18 cellular contexts compared by ENCODE assay signal in the genomic region with DNA sequence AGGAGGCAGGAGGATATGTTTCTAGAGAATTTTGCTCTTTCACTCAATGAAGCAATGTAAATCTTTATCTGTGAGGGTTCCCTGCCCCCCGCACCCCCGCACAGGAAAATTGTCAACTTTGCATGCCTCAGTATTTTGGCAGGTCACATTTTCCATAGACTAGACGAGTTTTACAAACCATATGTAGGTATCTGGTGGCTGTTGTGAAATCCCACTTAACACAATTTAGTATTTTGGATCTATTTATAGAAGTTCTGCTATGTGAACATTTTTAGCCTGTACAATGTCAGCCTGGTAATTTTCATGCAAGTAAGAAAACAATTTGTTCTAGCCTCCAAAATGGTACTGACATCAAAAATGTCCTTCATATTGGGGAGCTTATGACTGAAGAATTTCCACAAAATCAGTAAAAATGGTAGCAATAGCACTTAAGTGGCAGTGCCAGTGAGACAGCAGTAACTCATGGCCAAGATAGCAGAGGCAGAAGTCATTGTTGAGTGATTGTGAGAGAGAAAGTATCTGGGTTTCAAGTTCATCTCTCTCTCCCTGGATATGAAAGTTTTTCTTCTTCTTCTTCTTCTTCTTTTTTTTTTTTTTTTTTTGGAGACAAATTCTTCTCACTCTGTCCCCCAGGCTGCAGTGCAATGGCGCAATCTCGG. TPM values are rescaled to one million over a fixed set of nuclear protein-coding genes. Genes with fewer than 3 reads are reported as not detected.
DNase-seq lines count a peak whose midpoint lies in the region; ATAC-seq lines count a peak whose summit lies in the region.
"Had no signal": no experiment of that assay in that cellular context is flagged by ENCODE, and none has a peak within 500 bp of the region (broad histone marks: within the 10 kb centered on the region; RNA-seq: fewer than 3 reads in every experiment).

No MANE protein-coding gene starts in this region.

- H2BK12ac ChIP-seq in mesenchymal stem cell (ENCODE audit: low read length in 2 of 2): no peak overlapping the region

- no peaks in the 10 kb centered on the region for H3K36me3 ChIP-seq in mesenchymal stem cell (ENCODE audit: control insufficient read depth in 1 of 2, insufficient read depth in 2 of 2, low read depth in 1 of 2, low read length in 2 of 2)
- H3K36me3 ChIP-seq: prostate gland, tibial nerve had no signal

- no peaks in the 10 kb centered on the region for H3K9me3 Mint-ChIP-seq in activated T-cell treated with anti-CD3 and anti-CD28 coated beads, Interleukin-2, amount 50 U/mL, for 4 hours
- H3K9me3 Mint-ChIP-seq: brain; T-helper 2 cell treated with Interferon-gamma antibody and Interleukin-4, amounts not matched to agents 5 μg/mL and 100 μg/mL, for 36 hours had no signal

- H3K4me1 ChIP-seq in mesenchymal stem cell (ENCODE audit: control insufficient read depth, insufficient read depth, low read depth, low read length): no peaks in the 10 kb centered on the region
- H3K4me1 ChIP-seq: A549, prostate gland, tibial nerve had no signal

- WGBS in mesenchymal stem cell: 100% methylated on average over 2 of the region's 5 CpGs

- DNase-seq in SKM-1 treated with dmso at 0.1 percent for 144 hours (lab: John Stamatoyannopoulos, UW; ENCODE audit: unreplicated experiment): peak; percentile 15
- no peak for DNase-seq in SKM-1 (lab: John Stamatoyannopoulos, UW; ENCODE audit: unreplicated experiment)
- peak; percentile 7 for DNase-seq in activated T-cell treated with anti-CD3 and anti-CD28 coated beads, Interleukin-2, amount 50 U/mL, for 4 hours
- DNase-seq in mesenchymal stem cell: peak; percentile 42
- DNase-seq in iPS-NIHi11 (ENCODE audit: low spot score): no peak
- no peak for DNase-seq in AML-193 (lab: John Stamatoyannopoulos, UW)
- DNase-seq in C1 segment of cervical spinal cord (lab: John Stamatoyannopoulos, UW): no peak
- DNase-seq: activated CD8-positive, alpha-beta memory T cell treated with anti-CD3 and anti-CD28 coated beads, Interleukin-2, amount 50 U/mL, for 4 hours; mucosa of descending colon; NCI-H2107; PC-3 had no signal

- no peak overlapping the region for H3K14ac ChIP-seq in mesenchymal stem cell (ENCODE audit: low read length in 2 of 2)

- no peak overlapping the region for H3K23ac ChIP-seq in mesenchymal stem cell (ENCODE audit: low read length in 2 of 2)

- H4K8ac ChIP-seq in mesenchymal stem cell (ENCODE audit: low read length): no peak overlapping the region

- H3K4me1 Mint-ChIP-seq in activated T-cell treated with anti-CD3 and anti-CD28 coated beads, Interleukin-2, amount 50 U/mL, for 4 hours (ENCODE audit: low read depth): peaks cover 4% of the 10 kb centered on the region
- H3K4me1 Mint-ChIP-seq: brain had no signal

- H3K4ac ChIP-seq in mesenchymal stem cell (ENCODE audit: low read depth in 1 of 2, low read length in 2 of 2): no peak overlapping the region

- H3K36me3 Mint-ChIP-seq in activated T-cell treated with anti-CD3 and anti-CD28 coated beads, Interleukin-2, amount 50 U/mL, for 4 hours (ENCODE audit: insufficient read depth): no peaks in the 10 kb centered on the region
- H3K36me3 Mint-ChIP-seq: brain had no signal

- H3K9me3 ChIP-seq in mesenchymal stem cell (ENCODE audit: control insufficient read depth, low read length): no peaks in the 10 kb centered on the region
- H3K9me3 ChIP-seq: A549, mucosa of descending colon, prostate gland, tibial nerve had no signal

- H2BK120ac ChIP-seq in mesenchymal stem cell (ENCODE audit: low read depth, low read length): no peak overlapping the region

- no peak overlapping the region for H3K27ac ChIP-seq in mesenchymal stem cell (ENCODE audit: low read length, poor library complexity, severe bottlenecking)
- H3K27ac ChIP-seq: A549, epithelial cell of prostate, prostate gland, tibial nerve had no signal

- H2BK15ac ChIP-seq in mesenchymal stem cell (ENCODE audit: low read depth, poor library complexity, severe bottlenecking): no peak overlapping the region

- H3K4me2 ChIP-seq in mesenchymal stem cell (ENCODE audit: low read length, poor library complexity, severe bottlenecking): no peak overlapping the region
- H3K4me2 ChIP-seq: A549 had no signal

- H3K4me3 ChIP-seq in mesenchymal stem cell (ENCODE audit: insufficient read depth in 1 of 2, low read depth in 1 of 2, low read length in 2 of 2): no peak overlapping the region
- H3K4me3 ChIP-seq: A549, mucosa of descending colon, prostate gland, tibial nerve had no signal

- no peak overlapping the region for H3K4me3 Mint-ChIP-seq in activated T-cell treated with anti-CD3 and anti-CD28 coated beads, Interleukin-2, amount 50 U/mL, for 4 hours
- H3K4me3 Mint-ChIP-seq: brain; T-helper 2 cell treated with Interferon-gamma antibody and Interleukin-4, amounts not matched to agents 5 μg/mL and 100 μg/mL, for 36 hours had no signal

- no peak overlapping the region for H2BK5ac ChIP-seq in mesenchymal stem cell (ENCODE audit: low read depth, low read length, poor library complexity, severe bottlenecking)

- no peaks in the 10 kb centered on the region for H3K27me3 Mint-ChIP-seq in activated T-cell treated with anti-CD3 and anti-CD28 coated beads, Interleukin-2, amount 50 U/mL, for 4 hours (ENCODE audit: low read depth)

- ATAC-seq in GM21529 (IDR thresholded peaks at IDR 0.05; ENCODE audit: unreplicated experiment): peak; percentile 69
- ATAC-seq in activated T-cell treated with anti-CD3 and anti-CD28 coated beads, Interleukin-2, amount 50 U/mL, for 4 hours: peak; percentile 23 to 48
- ATAC-seq: A549, mucosa of descending colon, PC-3 had no signal

- H2AK5ac ChIP-seq in mesenchymal stem cell (ENCODE audit: low read length, severe bottlenecking): no peak overlapping the region

- H2AFZ ChIP-seq in mesenchymal stem cell (ENCODE audit: low read depth, low read length): no peak overlapping the region

- H3K18ac ChIP-seq in mesenchymal stem cell (ENCODE audit: low read depth in 1 of 2, low read length in 2 of 2): no peak overlapping the region

- no peak overlapping the region for H4K91ac ChIP-seq in mesenchymal stem cell (ENCODE audit: low read length)

- H3K9ac ChIP-seq in mesenchymal stem cell (ENCODE audit: low read length): no peak overlapping the region

- no peaks in the 10 kb centered on the region for H3K27me3 ChIP-seq in mesenchymal stem cell (ENCODE audit: control insufficient read depth in 1 of 2, insufficient read depth in 1 of 2, low read length in 2 of 2)
- H3K27me3 ChIP-seq: tibial nerve had no signal

- H3K79me1 ChIP-seq in mesenchymal stem cell (replicated peaks; ENCODE audit: low read length, poor library complexity, severe bottlenecking): no peaks in the 10 kb centered on the region

RNA-seq across cellular contexts. Expression of gene FRYL, which starts 12.4 kb away (rescaled TPM):
- 10 to 100 TPM; 45.1 to 47.2 (median 46.7) TPM for total RNA-seq in activated T-cell treated with anti-CD3 and anti-CD28 coated beads, Interleukin-2, amount 50 U/mL, for 4 hours
- polyA plus RNA-seq in mesenchymal stem cell (2013, experiment 1 of 2): 6.3 TPM
- polyA plus RNA-seq in mesenchymal stem cell (2013, experiment 2 of 2): 6.6 TPM

RNA-seq across cellular contexts. Expression of gene OCIAD1, which starts 38.4 kb away (rescaled TPM):
- total RNA-seq in activated T-cell treated with anti-CD3 and anti-CD28 coated beads, Interleukin-2, amount 50 U/mL, for 4 hours: 100 to 1,000 TPM; 106 to 120 (median 116) TPM
- 183 TPM for polyA plus RNA-seq in mesenchymal stem cell (2013, experiment 1 of 2)
- 184 TPM for polyA plus RNA-seq in mesenchymal stem cell (2013, experiment 2 of 2)

Comparison
In these comparisons a context has a peak if more than half of its experiments do, and no peak if none do; other contexts are left out.
1. DNase-seq: peak in SKM-1 treated with dmso at 0.1 percent for 144 hours (single experiment), activated T-cell treated with anti-CD3 and anti-CD28 coated beads, Interleukin-2, amount 50 U/mL, for 4 hours (single experiment) and mesenchymal stem cell (single experiment); none in SKM-1 (single experiment), iPS-NIHi11 (single experiment), AML-193 (0 of 2) and C1 segment of cervical spinal cord (0 of 14).